ENCODE assay signal across 8 cellular contexts in genomic region chr1:236103646-236104218, GRCh38. TPM values are rescaled to one million over a fixed set of nuclear protein-coding genes. Genes with fewer than 3 reads are reported as not detected.
A peak's percentile ranks its signal among the peaks of the same experiment; 100 is the strongest.
DNase-seq lines count a peak whose midpoint lies in the region; ATAC-seq and TF ChIP-seq lines count a peak whose summit lies in the region.

No MANE protein-coding gene starts in this region.

- no peaks in the 10 kb centered on the region for H3K9me3 Mint-ChIP-seq in CD4-positive, alpha-beta T cell
- no peaks in the 10 kb centered on the region for H3K9me3 Mint-ChIP-seq in chondrocyte (ENCODE audit: low read depth)

- H3K4me3 ChIP-seq in GM23248 (no peak overlapping the region), left lung (no peak overlapping the region)

- peaks cover 5% of the 10 kb centered on the region for H3K27me3 Mint-ChIP-seq in CD4-positive, alpha-beta T cell
- H3K27me3 Mint-ChIP-seq in chondrocyte (ENCODE audit: low read depth) = no peaks in the 10 kb centered on the region

- H3K79me2 ChIP-seq in GM23248 (ENCODE audit: insufficient read depth) = no peaks in the 10 kb centered on the region

- no peaks in the 10 kb centered on the region for H3K9me3 ChIP-seq in CD4-positive, alpha-beta T cell (ENCODE audit: control insufficient read depth, low read length)
- H3K9me3 ChIP-seq in GM23248 (ENCODE audit: low read depth) (no peaks in the 10 kb centered on the region), left lung (no peaks in the 10 kb centered on the region)

- H3K4me3 Mint-ChIP-seq in CD4-positive, alpha-beta T cell = no peak overlapping the region
- H3K4me3 Mint-ChIP-seq in chondrocyte (ENCODE audit: unreplicated experiment) = no peak overlapping the region

- no peak overlapping the region for H3K4me2 ChIP-seq in GM23248 (ENCODE audit: unreplicated experiment)

- POLR2A ChIA-PET in CD4-positive, alpha-beta T cell (lab: Charles Lee) = no interaction called here

- CTCF ChIA-PET in CD4-positive, alpha-beta T cell (lab: Charles Lee) = no interaction called here

- in situ Hi-C loops in GM23248 (cut with MboI) = loop anchor here (25.0 kb wide), 2 partner anchors 784 to 1459 kb away; no protein-coding TSS in a partner anchor

- 0 out of 2 replicates have a peak, but pooled peaks cover 2% of the 10 kb centered on the region for H3F3A ChIP-seq in GM23248 (ENCODE audit: insufficient read depth)

- ATAC-seq in CD4-positive, alpha-beta T cell (ENCODE audit: poor library complexity) = peak; percentile 70
- ATAC-seq in left lung (peak; percentile 78), GM18861 (IDR thresholded peaks at IDR 0.05; ENCODE audit: unreplicated experiment) (no peak)

- peak overlapping the region; percentile 80 for H2AFZ ChIP-seq in GM23248

- no peaks in the 10 kb centered on the region for H3K27me3 ChIP-seq in CD4-positive, alpha-beta T cell (ENCODE audit: control insufficient read depth, insufficient read depth, low read length)
- no peaks in the 10 kb centered on the region for H3K27me3 ChIP-seq in GM23248 (replicated peaks; ENCODE audit: insufficient read depth)
- peaks cover 0 to 25% of the 10 kb centered on the region in 2 donors for H3K27me3 ChIP-seq in left lung

- H3K27ac Mint-ChIP-seq in CD4-positive, alpha-beta T cell = no peak overlapping the region
- H3K27ac Mint-ChIP-seq in chondrocyte (ENCODE audit: unreplicated experiment) = no peak overlapping the region

- H3K4me1 ChIP-seq in GM23248 (ENCODE audit: insufficient read depth) (0 out of 2 replicates have a peak, but pooled peaks cover 7% of the 10 kb centered on the region), left lung (no peaks in the 10 kb centered on the region)

- 26 to 30% methylated on average over 12 to 13 of the region's 13 CpGs for WGBS in GM23248 (ENCODE audit: low coverage in 1 of 2, low lambda C conversion rate in 2 of 2, missing lambda C conversion rate in 2 of 2), 2 experiments

- peaks cover 5% of the 10 kb centered on the region for H3K4me1 Mint-ChIP-seq in CD4-positive, alpha-beta T cell (ENCODE audit: low read depth)
- peaks cover 7% of the 10 kb centered on the region for H3K4me1 Mint-ChIP-seq in chondrocyte (ENCODE audit: low read depth)

- no peaks in the 10 kb centered on the region for H3K36me3 Mint-ChIP-seq in CD4-positive, alpha-beta T cell (ENCODE audit: low read depth)
- no peaks in the 10 kb centered on the region for H3K36me3 Mint-ChIP-seq in chondrocyte (ENCODE audit: low read depth)

- intact Hi-C loops in CD4-positive, alpha-beta T cell (cut with DNase I, micrococcal nuclease) = loop anchor here (1.0 to 10.0 kb wide), 7 partner anchors 181 to 1699 kb away; partner anchors contain the start of gene ERO1B (in 1 of the 2)
- intact Hi-C loops in left lung (cut with DNase I) = no loop called here

- H3K9ac ChIP-seq in GM23248 = no peak overlapping the region

- H3K36me3 ChIP-seq in GM23248 (ENCODE audit: low read depth) = no peaks in the 10 kb centered on the region
- H3K36me3 ChIP-seq in left lung = no peaks in the 10 kb centered on the region

- H3K27ac ChIP-seq in CD4-positive, alpha-beta T cell (ENCODE audit: low read depth, low read length) = no peak overlapping the region
- H3K27ac ChIP-seq in GM23248 = no peak overlapping the region
- no peak overlapping the region for H3K27ac ChIP-seq in left lung

- peak; percentile 83 for TF ChIP-seq CTCF in CD4-positive, alpha-beta T cell (IDR thresholded peaks at IDR 0.05)
- TF ChIP-seq CTCF in chondrocyte (IDR thresholded peaks at IDR 0.05) (peak; percentile 96), left lung (IDR thresholded peaks at IDR 0.05) (peak; percentile 83 to 87)

- peak; percentile 29 to 58 (median 42) for DNase-seq in CD4-positive, alpha-beta T cell
- DNase-seq in GM23248 (peak; percentile 68), NCI-H2171 treated with DMSO at 0.1 percent for 48 hours (lab: John Stamatoyannopoulos, UW) (peak; percentile 60), chondrocyte (ENCODE audit: low spot score) (no peak), left lung (no peak)
- peak; percentile 50 for DNase-seq in activated CD4-positive, CD25-positive, alpha-beta regulatory T cell treated with anti-CD3 and anti-CD28 coated beads, Interleukin-2, amount 50 U/mL, for 72 hours
- peak in 2 of 3 donors; percentile 38 to 41 for DNase-seq in stimulated activated CD4-positive, alpha-beta T cell treated with anti-CD3 and anti-CD28 coated beads, TNF-alpha, amount 100 ng/mL, for 48 hours (ENCODE audit: low read depth in 3 of 3)

- no peaks in the 10 kb centered on the region for H4K20me1 ChIP-seq in GM23248 (ENCODE audit: insufficient read depth)

- H3K9me2 ChIP-seq in GM23248 (ENCODE audit: insufficient read depth) = no peaks in the 10 kb centered on the region

RNA-seq across cellular contexts. Expression of gene GPR137B, which starts 38.6 kb away (rescaled TPM):
- total RNA-seq in CD4-positive, alpha-beta T cell = 1 to 10 TPM; 6.3 to 7.4 TPM
- 20.0 and 26.0 TPM in 2 replicates for total RNA-seq in GM23248 (2014; rRNA removed; shearing (Covaris generic))
- polyA plus RNA-seq in GM23248 (2016; fragmentation: Nextera tagmentation; extraction: Ambion mirVana) = 30.0 and 30.6 TPM in 2 replicates
- total RNA-seq in chondrocyte (12.2 to 13.4 TPM (median 13.1 TPM) in 3 replicates), left lung (10 to 100 TPM; 18.2 to 37.4 TPM)

RNA-seq across cellular contexts. Expression of gene NID1, which starts 38.8 kb away (rescaled TPM):
- total RNA-seq in CD4-positive, alpha-beta T cell = under 1 TPM; 0.03 to 0.08 TPM
- 73.6 and 77.7 TPM in 2 replicates for total RNA-seq in GM23248 (2014; rRNA removed; shearing (Covaris generic))
- polyA plus RNA-seq in GM23248 (2016; fragmentation: Nextera tagmentation; extraction: Ambion mirVana) = 79.1 and 82.0 TPM in 2 replicates
- total RNA-seq in chondrocyte (73.0 to 102 TPM (median 99.1 TPM) in 3 replicates), left lung (10 to 100 TPM; 55.4 to 77.4 TPM)

Comparison
In these comparisons a context has a peak if more than half of its experiments do, and no peak if none do; other contexts are left out.
1. DNase-seq: peak in CD4-positive, alpha-beta T cell (10 of 10), GM23248 (single experiment), NCI-H2171 treated with DMSO at 0.1 percent for 48 hours (single experiment), activated CD4-positive, CD25-positive, alpha-beta regulatory T cell treated with anti-CD3 and anti-CD28 coated beads, Interleukin-2, amount 50 U/mL, for 72 hours (single experiment) and stimulated activated CD4-positive, alpha-beta T cell treated with anti-CD3 and anti-CD28 coated beads, TNF-alpha, amount 100 ng/mL, for 48 hours (2 of 3); none in chondrocyte (single experiment) and left lung (0 of 2).
2. RNA of gene NID1, which starts 38.8 kb away (total RNA-seq): 73.0 to 102 TPM in chondrocyte, 73.6 to 77.7 TPM in GM23248 and 55.4 to 77.4 TPM in left lung; 0.03 to 0.08 TPM in CD4-positive, alpha-beta T cell; every median in the first group is over 10 times any median in the second.
3. intact Hi-C loops: an anchor here in CD4-positive, alpha-beta T cell (1.0 to 10.0 kb wide); none called in left lung.
4. Peak in every context shown above with its lines, with median percentiles within 50 percentile points of each other: CTCF ChIP-seq.